Comparison of ENCODE assay signal across 19 cellular contexts in genomic region chr1:34879230-34879629, GRCh38. TPM values are rescaled to one million over a fixed set of nuclear protein-coding genes. Genes with fewer than 3 reads are reported as not detected.
A peak's percentile ranks its signal among the peaks of the same experiment; 100 is the strongest.
DNase-seq lines count a peak whose midpoint lies in the region; ATAC-seq and TF ChIP-seq lines count a peak whose summit lies in the region.
"Had no signal": no experiment of that assay in that cellular context is flagged by ENCODE, and none has a peak within 500 bp of the region (broad histone marks: within the 10 kb centered on the region; RNA-seq: fewer than 3 reads in every experiment).

No MANE protein-coding gene starts in this region.

- WGBS in endodermal cell (ENCODE audit: insufficient coverage in 1 of 2, insufficient read length in 1 of 2), 2 experiments = 74 to 100% methylated on average over 2 to 9 of the region's 9 CpGs

- DNase-seq in GM23338 (ENCODE audit: low spot score) (peak; percentile 79), endodermal cell (peak; percentile 65), mesenteric fat pad (ENCODE audit: low spot score) (peak; percentile 43), 8988T (no peak)
- no peak for DNase-seq in stimulated activated CD4-positive, alpha-beta T cell treated with anti-CD3 and anti-CD28 coated beads, Interleukin-4, amount 100 ng/mL, for 1 hour
- DNase-seq: GDM1, GOT3, IMR-90, Karpas-422, MM.1S, NCI-H1092, NCI-H146, NCI-H2081, NCI-H2171 treated with DMSO at 0.1 percent for 48 hours, NCI-H446 treated with DMSO at 0.1 percent for 48 hours, Right ventricle myocardium superior had no signal

- H3K27ac ChIP-seq in GM23338 (ENCODE audit: low read depth) = no peak overlapping the region
- no peak overlapping the region for H3K27ac ChIP-seq in endodermal cell (ENCODE audit: low read depth, low read length)

- ATAC-seq in GM23338 (peak; percentile 95), GM18861 (IDR thresholded peaks at IDR 0.05; ENCODE audit: unreplicated experiment) (no peak)

- H3F3A ChIP-seq in GM23338 (replicated peaks; ENCODE audit: low read depth) = 0 out of 2 replicates have a peak, but pooled peaks cover under 1% of the 10 kb centered on the region

- H3K27me3 ChIP-seq in GM23338 (ENCODE audit: insufficient read depth) (no peaks in the 10 kb centered on the region), endodermal cell (ENCODE audit: control insufficient read depth, insufficient read depth, low read length, poor library complexity, severe bottlenecking) (peaks cover 16% of the 10 kb centered on the region)

- H3K4me3 Mint-ChIP-seq in GM23338 (peak overlapping the region; percentile 24; the same call in 2 of the 3 replicates), endodermal cell (no peak overlapping the region)

- H3K9me2 ChIP-seq in GM23338 (ENCODE audit: insufficient read depth) = no peaks in the 10 kb centered on the region

- H3K27ac Mint-ChIP-seq in GM23338 (no peak overlapping the region), endodermal cell (no peak overlapping the region)

- no peaks in the 10 kb centered on the region; the same call in 1 of the 2 replicates for H4K20me1 ChIP-seq in GM23338 (replicated peaks; ENCODE audit: insufficient read depth)

- no peak overlapping the region for H3K9ac ChIP-seq in endodermal cell (ENCODE audit: extremely low read depth, low read length, poor library complexity, severe bottlenecking)

- H3K36me3 ChIP-seq in GM23338 (ENCODE audit: insufficient read depth) (no peaks in the 10 kb centered on the region), endodermal cell (ENCODE audit: control insufficient read depth, insufficient read depth, low read length) (no peaks in the 10 kb centered on the region)

- H3K27me3 Mint-ChIP-seq in GM23338 (ENCODE audit: insufficient read depth, low read depth, poor library complexity) (peaks cover 12% of the 10 kb centered on the region), endodermal cell (ENCODE audit: insufficient read depth) (peaks cover 28% of the 10 kb centered on the region)

- 0 out of 2 replicates have a peak overlapping the region, but pooled peaks have one; percentile 7 for H3K4me3 ChIP-seq in GM23338
- no peak overlapping the region for H3K4me3 ChIP-seq in endodermal cell (ENCODE audit: low read length)

- H3K79me2 ChIP-seq in GM23338 (replicated peaks; ENCODE audit: insufficient read depth) = 0 out of 2 replicates have a peak, but pooled peaks cover 3% of the 10 kb centered on the region

- H3K36me3 Mint-ChIP-seq in GM23338 (ENCODE audit: low read depth) = no peaks in the 10 kb centered on the region
- no peaks in the 10 kb centered on the region for H3K36me3 Mint-ChIP-seq in endodermal cell (ENCODE audit: low read depth)

- no peak; a peak in 1 of 4 replicates for TF ChIP-seq CTCF in GM23338 (conservative IDR thresholded peaks at IDR 0.05; ENCODE audit: low read depth in 2 of 2)
- TF ChIP-seq CTCF in LNCAP (IDR thresholded peaks at IDR 0.05) = peak; percentile 26; the same call in 1 of the 2 replicates
- TF ChIP-seq CTCF in endodermal cell (conservative IDR thresholded peaks at IDR 0.05) = peak; percentile 31

- H3K9me3 Mint-ChIP-seq in GM23338 (no peaks in the 10 kb centered on the region), endodermal cell (no peaks in the 10 kb centered on the region)

- H3K4me1 Mint-ChIP-seq in GM23338 (no peaks in the 10 kb centered on the region; the same call in 1 of the 3 replicates), endodermal cell (no peaks in the 10 kb centered on the region)

- H3K4me1 ChIP-seq in GM23338 (ENCODE audit: insufficient read depth) (peaks cover 5% of the 10 kb centered on the region), endodermal cell (ENCODE audit: control insufficient read depth, insufficient read depth, low read length) (peaks cover 2% of the 10 kb centered on the region)

- no peak overlapping the region for H2AFZ ChIP-seq in GM23338

- no peaks in the 10 kb centered on the region for H3K9me3 ChIP-seq in endodermal cell (ENCODE audit: control insufficient read depth, low read length)

- no peak overlapping the region for H3K4me2 ChIP-seq in GM23338

TF ChIP-seq in GM23338, 12 proteins besides CTCF, POLR2A, EP300 and RAD21 (continues in another document):
- TF ChIP-seq CREB1 (CRISPR knock-in tag; IDR thresholded peaks at IDR 0.05; ENCODE audit: low read depth) (no peak), JUNB (IDR thresholded peaks at IDR 0.05; ENCODE audit: unreplicated experiment) (no peak), REST (IDR thresholded peaks at IDR 0.05; ENCODE audit: unreplicated experiment) (no peak), ETS1 (IDR thresholded peaks at IDR 0.05) (no peak), ZNF331 (CRISPR knock-in tag; IDR thresholded peaks at IDR 0.05; ENCODE audit: low read depth) (no peak), POLR2AphosphoS5 (IDR thresholded peaks at IDR 0.05; ENCODE audit: low read depth) (no peak), STAT1 (IDR thresholded peaks at IDR 0.05; ENCODE audit: unreplicated experiment) (no peak)

RNA-seq across cellular contexts. Expression of gene SMIM12, which starts 19.7 kb away (rescaled TPM):
- 25.3 and 28.5 TPM in 2 replicates for total RNA-seq in GM23338 (2014; rRNA removed; shearing (Covaris generic))
- 22.3 and 22.7 TPM in 2 replicates for polyA plus RNA-seq in GM23338 (2016; fragmentation: Nextera tagmentation; extraction: Ambion mirVana)
- total RNA-seq in endodermal cell = 10 to 100 TPM; 43.0 to 47.6 TPM
- polyA plus RNA-seq in endodermal cell (2013, experiment 1 of 2) = 29.8 TPM
- 31.3 TPM for polyA plus RNA-seq in endodermal cell (2013, experiment 2 of 2)
- 57.0 TPM for total RNA-seq in mesenteric fat pad

RNA-seq across cellular contexts. Expression of gene DLGAP3, which starts 50.2 kb away (rescaled TPM):
- 12.6 and 13.7 TPM in 2 replicates for total RNA-seq in GM23338 (2014; rRNA removed; shearing (Covaris generic))
- 7.1 and 7.5 TPM in 2 replicates for polyA plus RNA-seq in GM23338 (2016; fragmentation: Nextera tagmentation; extraction: Ambion mirVana)
- 1 to 10 TPM; 4.4 to 4.6 TPM for total RNA-seq in endodermal cell
- 1.7 TPM for polyA plus RNA-seq in endodermal cell (2013, experiment 1 of 2)
- 1.2 TPM for polyA plus RNA-seq in endodermal cell (2013, experiment 2 of 2)
- total RNA-seq in mesenteric fat pad = 0.51 TPM
- total RNA-seq: IMR-90 had no signal
- polyA plus RNA-seq: AG04450 had no signal

Comparison
In these comparisons a context has a peak if more than half of its experiments do, and no peak if none do; other contexts are left out.
1. DNase-seq: peak in GM23338 (single experiment), endodermal cell (single experiment) and mesenteric fat pad (single experiment); none in 8988T (single experiment) and stimulated activated CD4-positive, alpha-beta T cell treated with anti-CD3 and anti-CD28 coated beads, Interleukin-4, amount 100 ng/mL, for 1 hour (single experiment).
2. CTCF ChIP-seq: peak in LNCAP (single experiment) and endodermal cell (single experiment); none in GM23338 (0 of 2).